Comparison of ENCODE assay signal across 39 cellular contexts in the genomic region with DNA sequence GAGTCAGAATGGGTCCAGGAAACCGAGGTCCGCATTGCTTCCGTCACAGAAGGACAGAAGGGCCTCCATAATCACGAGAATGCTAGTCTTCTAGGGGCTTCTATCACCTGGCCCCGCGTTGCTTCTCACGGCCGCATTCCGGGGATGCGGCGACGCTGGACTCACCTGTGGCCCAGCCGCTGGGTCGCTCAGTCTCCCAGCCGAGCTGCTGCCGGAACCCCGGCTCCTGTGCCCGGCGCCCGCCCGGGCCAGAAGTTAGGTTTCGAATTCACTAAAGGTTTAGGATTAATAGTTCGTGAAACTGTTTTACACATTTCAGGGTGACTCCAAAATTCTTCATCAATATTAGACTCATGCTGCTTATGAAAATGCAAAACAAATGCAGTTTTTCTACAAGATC. TPM values are rescaled to one million over a fixed set of nuclear protein-coding genes. Genes with fewer than 3 reads are reported as not detected.
"Had no signal": no experiment of that assay in that cellular context is flagged by ENCODE, and none has a peak within 500 bp of the region (broad histone marks: within the 10 kb centered on the region; RNA-seq: fewer than 3 reads in every experiment).

No MANE protein-coding gene starts in this region.

- H3K27me3 ChIP-seq: ascending aorta, cardiac muscle cell had no signal

- H3K36me3 ChIP-seq: ascending aorta, cardiac muscle cell had no signal

- H3K4me3 ChIP-seq: ascending aorta, cardiac muscle cell had no signal

- H3K27ac Mint-ChIP-seq: activated B cell treated with CpG ODN at 0.5 μM for 24 hours; activated CD4-positive, alpha-beta memory T cell treated with anti-CD3 and anti-CD28 coated beads for 36 hours; activated CD4-positive, alpha-beta T cell treated with anti-CD3 and anti-CD28 coated beads, Interleukin-2, amount 10 ng/mL, durations not matched to agents 24 days and 14 days; activated CD8-positive, alpha-beta T cell treated with anti-CD3 and anti-CD28 coated beads for 36 hours; activated naive CD4-positive, alpha-beta T cell treated with anti-CD3 and anti-CD28 coated beads, Interleukin-2, amount 10 ng/mL, durations not matched to agents 7 days and 5 days; activated naive CD4-positive, alpha-beta T cell treated with anti-CD3 and anti-CD28 coated beads, Interleukin-2, amount 50 U/mL, for 24 hours; activated naive CD8-positive, alpha-beta T cell; activated naive CD8-positive, alpha-beta T cell treated with anti-CD3 and anti-CD28 coated beads, Interleukin-2, amount 10 ng/mL, durations not matched to agents 7 days and 5 days; activated naive CD8-positive, alpha-beta T cell treated with anti-CD3 and anti-CD28 coated beads, Interleukin-2, amount 50 U/mL, for 24 hours; activated T-cell treated with anti-CD3 and anti-CD28 coated beads, Interleukin-2, amount 50 U/mL, for 72 hours; activated T-helper 1 cell treated with anti-CD3 and anti-CD28 coated beads, Interleukin-12 subunit alpha, Interleukin-12 subunit beta, Interleukin-2, Interleukin-4 antibody, amounts not matched to agents 30 ng/mL and 10 ng/mL and 1 ng/mL, durations not matched to agents 14 hours and 24 hours and 36 hours; activated T-helper 2 cell treated with anti-CD3 and anti-CD28 coated beads, Interferon-gamma antibody, Interleukin-2, Interleukin-4, amounts not matched to agents 10 μg/mL and 5 μg/mL and 100 μg/mL, durations not matched to agents 14 hours and 24 hours and 36 hours; brain; T-helper 1 cell treated with Interleukin-12 subunit alpha and Interleukin-12 subunit beta and Interleukin-4 antibody, amounts not matched to agents 30 μg/mL and 1 μg/mL, for 36 hours; T-helper 2 cell treated with Interferon-gamma antibody and Interleukin-4, amounts not matched to agents 5 μg/mL and 100 μg/mL, for 36 hours had no signal

- ATAC-seq: activated CD8-positive, alpha-beta T cell treated with anti-CD3 and anti-CD28 coated beads for 36 hours; activated naive CD8-positive, alpha-beta T cell treated with anti-CD3 and anti-CD28 coated beads, Interleukin-2, amount 50 U/mL, for 24 hours; activated T-cell treated with anti-CD3 and anti-CD28 coated beads, Interleukin-2, amount 50 U/mL, for 4 hours; activated T-cell treated with anti-CD3 and anti-CD28 coated beads, Interleukin-2, amount 50 U/mL, for 72 hours had no signal

- H3K4me1 Mint-ChIP-seq: activated B cell treated with CpG ODN at 0.5 μM for 24 hours; activated CD4-positive, alpha-beta T cell treated with anti-CD3 and anti-CD28 coated beads, Interleukin-2, amount 10 ng/mL, durations not matched to agents 24 days and 14 days; activated naive CD4-positive, alpha-beta T cell treated with anti-CD3 and anti-CD28 coated beads, Interleukin-2, amount 10 ng/mL, durations not matched to agents 7 days and 5 days; activated naive CD4-positive, alpha-beta T cell treated with anti-CD3 and anti-CD28 coated beads, Interleukin-2, amount 50 U/mL, for 24 hours; activated naive CD8-positive, alpha-beta T cell treated with anti-CD3 and anti-CD28 coated beads, Interleukin-2, amount 10 ng/mL, durations not matched to agents 7 days and 5 days; activated naive CD8-positive, alpha-beta T cell treated with anti-CD3 and anti-CD28 coated beads, Interleukin-2, amount 50 U/mL, for 24 hours; brain; central memory CD8-positive, alpha-beta T cell had no signal

- H3K36me3 Mint-ChIP-seq: activated CD4-positive, alpha-beta memory T cell treated with anti-CD3 and anti-CD28 coated beads for 36 hours; activated naive CD4-positive, alpha-beta T cell treated with anti-CD3 and anti-CD28 coated beads, Interleukin-2, amount 10 ng/mL, durations not matched to agents 7 days and 5 days; activated naive CD4-positive, alpha-beta T cell treated with anti-CD3 and anti-CD28 coated beads, Interleukin-2, amount 50 U/mL, for 24 hours; activated naive CD8-positive, alpha-beta T cell; activated naive CD8-positive, alpha-beta T cell treated with anti-CD3 and anti-CD28 coated beads, Interleukin-2, amount 10 ng/mL, durations not matched to agents 7 days and 5 days; brain had no signal

- H3K4me3 Mint-ChIP-seq: activated B cell treated with CpG ODN at 0.5 μM for 24 hours; activated CD4-positive, alpha-beta memory T cell treated with anti-CD3 and anti-CD28 coated beads for 36 hours; activated CD4-positive, alpha-beta T cell treated with anti-CD3 and anti-CD28 coated beads, Interleukin-2, amount 10 ng/mL, durations not matched to agents 24 days and 14 days; activated CD8-positive, alpha-beta T cell treated with anti-CD3 and anti-CD28 coated beads for 36 hours; activated naive CD4-positive, alpha-beta T cell treated with anti-CD3 and anti-CD28 coated beads, Interleukin-2, amount 50 U/mL, for 24 hours; activated naive CD8-positive, alpha-beta T cell; activated naive CD8-positive, alpha-beta T cell treated with anti-CD3 and anti-CD28 coated beads, Interleukin-2, amount 10 ng/mL, durations not matched to agents 7 days and 5 days; activated naive CD8-positive, alpha-beta T cell treated with anti-CD3 and anti-CD28 coated beads, Interleukin-2, amount 50 U/mL, for 24 hours; activated T-cell treated with anti-CD3 and anti-CD28 coated beads, Interleukin-2, amount 50 U/mL, for 4 hours; brain; central memory CD8-positive, alpha-beta T cell; T-helper 2 cell treated with Interferon-gamma antibody and Interleukin-4, amounts not matched to agents 5 μg/mL and 100 μg/mL, for 36 hours had no signal

- H3K9me3 Mint-ChIP-seq: activated B cell treated with CpG ODN at 0.5 μM for 24 hours; activated CD4-positive, alpha-beta memory T cell treated with anti-CD3 and anti-CD28 coated beads for 36 hours; activated CD4-positive, alpha-beta T cell treated with anti-CD3 and anti-CD28 coated beads, Interleukin-2, amount 10 ng/mL, durations not matched to agents 24 days and 14 days; activated CD8-positive, alpha-beta T cell treated with anti-CD3 and anti-CD28 coated beads for 36 hours; activated naive CD4-positive, alpha-beta T cell treated with anti-CD3 and anti-CD28 coated beads, Interleukin-2, amount 10 ng/mL, durations not matched to agents 7 days and 5 days; activated naive CD4-positive, alpha-beta T cell treated with anti-CD3 and anti-CD28 coated beads, Interleukin-2, amount 50 U/mL, for 24 hours; activated naive CD8-positive, alpha-beta T cell treated with anti-CD3 and anti-CD28 coated beads, Interleukin-2, amount 10 ng/mL, durations not matched to agents 7 days and 5 days; activated naive CD8-positive, alpha-beta T cell treated with anti-CD3 and anti-CD28 coated beads, Interleukin-2, amount 50 U/mL, for 24 hours; activated T-cell treated with anti-CD3 and anti-CD28 coated beads, Interleukin-2, amount 50 U/mL, for 4 hours; activated T-cell treated with anti-CD3 and anti-CD28 coated beads, Interleukin-2, amount 50 U/mL, for 72 hours; activated T-helper 1 cell treated with anti-CD3 and anti-CD28 coated beads, Interleukin-12 subunit alpha, Interleukin-12 subunit beta, Interleukin-2, Interleukin-4 antibody, amounts not matched to agents 30 ng/mL and 10 ng/mL and 1 ng/mL, durations not matched to agents 14 hours and 24 hours and 36 hours; activated T-helper 2 cell treated with anti-CD3 and anti-CD28 coated beads, Interferon-gamma antibody, Interleukin-2, Interleukin-4, amounts not matched to agents 10 μg/mL and 5 μg/mL and 100 μg/mL, durations not matched to agents 14 hours and 24 hours and 36 hours; central memory CD8-positive, alpha-beta T cell; T-helper 1 cell treated with Interleukin-12 subunit alpha and Interleukin-12 subunit beta and Interleukin-4 antibody, amounts not matched to agents 30 μg/mL and 1 μg/mL, for 36 hours; T-helper 2 cell treated with Interferon-gamma antibody and Interleukin-4, amounts not matched to agents 5 μg/mL and 100 μg/mL, for 36 hours had no signal

- DNase-seq: activated B cell treated with CpG ODN at 0.5 μM for 24 hours; activated CD4-positive, alpha-beta memory T cell treated with anti-CD3 and anti-CD28 coated beads for 36 hours; activated CD4-positive, alpha-beta T cell treated with anti-CD3 and anti-CD28 coated beads for 4 hours; activated CD4-positive, alpha-beta T cell treated with anti-CD3 and anti-CD28 coated beads, Interleukin-2, amount 10 ng/mL, durations not matched to agents 24 days and 14 days; activated CD4-positive, alpha-beta T cell treated with anti-CD3 and anti-CD28 coated beads, Interleukin-2, amount 50 U/mL, for 1 hour; activated CD4-positive, alpha-beta T cell treated with anti-CD3 and anti-CD28 coated beads, Interleukin-2, amount 50 U/mL, for 4 hours; activated CD4-positive, CD25-positive, alpha-beta regulatory T cell treated with anti-CD3 and anti-CD28 coated beads, Interleukin-2, amount 50 U/mL, for 72 hours; activated CD8-positive, alpha-beta memory T cell treated with anti-CD3 and anti-CD28 coated beads, Interleukin-2, amount 50 U/mL, for 4 hours; activated CD8-positive, alpha-beta T cell treated with anti-CD3 and anti-CD28 coated beads for 36 hours; activated effector memory CD4-positive, alpha-beta T cell treated with Interleukin-2 at 50 U/mL for 16 hours; activated gamma-delta T cell; activated naive CD4-positive, alpha-beta T cell treated with anti-CD3 and anti-CD28 coated beads, Interleukin-2, amount 10 ng/mL, durations not matched to agents 7 days and 5 days; activated naive CD4-positive, alpha-beta T cell treated with Interleukin-2 at 50 U/mL for 16 hours; activated naive CD8-positive, alpha-beta T cell treated with anti-CD3 and anti-CD28 coated beads, Interleukin-2, amount 10 ng/mL, durations not matched to agents 7 days and 5 days; activated naive CD8-positive, alpha-beta T cell treated with anti-CD3 and anti-CD28 coated beads, Interleukin-2, amount 50 U/mL, for 24 hours; activated T-cell treated with anti-CD3 and anti-CD28 coated beads for 4 hours; activated T-cell treated with anti-CD3 and anti-CD28 coated beads, Interleukin-2, amount 50 U/mL, for 1 hour; activated T-cell treated with anti-CD3 and anti-CD28 coated beads, Interleukin-2, amount 50 U/mL, for 4 hours; activated T-cell treated with anti-CD3 and anti-CD28 coated beads, Interleukin-2, amount 50 U/mL, for 72 hours; amygdala; anterior cingulate cortex; caudate nucleus; cerebellar nuclear complex; T-helper 1 cell; T-helper 2 cell; T-helper 9 cell had no signal

- FAIRE-seq: bronchial epithelial cell, TTC549 had no signal

- H3K9me3 ChIP-seq: ascending aorta had no signal

- H3K27ac ChIP-seq: ascending aorta, cardiac muscle cell, VCaP had no signal

- H3K4me1 ChIP-seq: ascending aorta had no signal

- H3K27me3 Mint-ChIP-seq: brain had no signal

RNA-seq across cellular contexts. Expression of a gene that starts 31.7 kb away (rescaled TPM):
- total RNA-seq: activated B cell treated with CpG ODN at 0.5 μM for 24 hours; activated CD4-positive, alpha-beta T cell treated with anti-CD3 and anti-CD28 coated beads, Interleukin-2, amount 10 ng/mL, durations not matched to agents 24 days and 14 days; activated T-cell treated with anti-CD3 and anti-CD28 coated beads, Interleukin-2, amount 50 U/mL, for 4 hours; activated T-helper 1 cell treated with anti-CD3 and anti-CD28 coated beads, Interleukin-12 subunit alpha, Interleukin-12 subunit beta, Interleukin-2, Interleukin-4 antibody, amounts not matched to agents 30 ng/mL and 10 ng/mL and 1 ng/mL, durations not matched to agents 14 hours and 24 hours and 36 hours; ascending aorta; bronchial epithelial cell had no signal
